Comparison of ENCODE assay signal across 13 cellular contexts in the genomic region with DNA sequence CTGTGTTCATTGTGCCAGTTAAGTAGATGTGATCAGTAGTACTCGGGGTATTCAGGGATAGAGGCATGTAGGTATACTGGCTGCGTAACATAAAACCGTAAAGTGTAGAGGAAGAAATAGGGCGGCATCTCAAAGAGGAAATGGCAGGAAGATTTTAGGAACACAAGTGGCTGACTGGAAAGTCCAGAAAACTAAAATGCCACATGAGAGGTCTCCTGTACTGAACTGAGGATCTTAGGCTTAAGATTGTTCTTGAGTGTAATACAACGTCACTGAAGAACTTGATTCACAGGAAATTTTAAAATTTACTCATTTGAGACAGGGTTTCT. TPM values are rescaled to one million over a fixed set of nuclear protein-coding genes. Genes with fewer than 3 reads are reported as not detected.
DNase-seq lines count a peak whose midpoint lies in the region; ATAC-seq, FAIRE-seq and TF ChIP-seq lines count a peak whose summit lies in the region.
"Had no signal": no experiment of that assay in that cellular context is flagged by ENCODE, and none has a peak within 500 bp of the region (broad histone marks: within the 10 kb centered on the region; RNA-seq: fewer than 3 reads in every experiment).

No MANE protein-coding gene starts in this region.

- no peak overlapping the region for H3K4me2 ChIP-seq in GM12878 (ENCODE audit: control insufficient read depth, insufficient read depth)

- no peaks in the 10 kb centered on the region for H3K27me3 ChIP-seq in CD4-positive, alpha-beta T cell (ENCODE audit: control insufficient read depth, insufficient read depth, low read length)
- H3K27me3 ChIP-seq in HUES48 (ENCODE audit: control insufficient read depth, insufficient read depth, low read length) (peaks cover 4% of the 10 kb centered on the region; the same call in 1 of the 2 replicates), GM12878 (replicated peaks in 1 of 2; ENCODE audit: control insufficient read depth in 2 of 2, insufficient read depth in 2 of 2, low read length in 1 of 2) (no peaks in the 10 kb centered on the region)
- H3K27me3 ChIP-seq: pancreas, vagina had no signal

- peaks cover 39% of the 10 kb centered on the region for H3K36me3 ChIP-seq in HUES48 (ENCODE audit: control insufficient read depth, insufficient read depth, low read length)
- peaks cover 13 to 47% of the 10 kb centered on the region in 2 experiments for H3K36me3 ChIP-seq in GM12878 (ENCODE audit: control insufficient read depth in 2 of 2, insufficient read depth in 2 of 2, low read length in 1 of 2)
- peaks cover 15% of the 10 kb centered on the region for H3K36me3 ChIP-seq in mucosa of descending colon (ENCODE audit: low read depth)

- no peak overlapping the region for H3K4me3 ChIP-seq in HUES48 (ENCODE audit: low read depth, low read length)
- H3K4me3 ChIP-seq in GM12878: no peak overlapping the region
- H3K4me3 ChIP-seq in mucosa of descending colon: no peak overlapping the region
- H3K4me3 ChIP-seq: pancreas, vagina had no signal

- H3K4me1 ChIP-seq in HUES48 (ENCODE audit: control insufficient read depth, insufficient read depth, low read length): peaks cover 16% of the 10 kb centered on the region; the same call in 1 of the 2 replicates
- peaks cover 8% of the 10 kb centered on the region for H3K4me1 ChIP-seq in GM12878 (ENCODE audit: control insufficient read depth, insufficient read depth, low read length)
- peaks cover 9% of the 10 kb centered on the region for H3K4me1 ChIP-seq in mucosa of descending colon (ENCODE audit: low read depth)

- H3K9me3 Mint-ChIP-seq in CD4-positive, alpha-beta T cell: no peaks in the 10 kb centered on the region
- H3K9me3 Mint-ChIP-seq in nephron: no peaks in the 10 kb centered on the region
- H3K9me3 Mint-ChIP-seq: activated naive CD4-positive, alpha-beta T cell treated with anti-CD3 and anti-CD28 coated beads, Interleukin-2, amount 10 ng/mL, durations not matched to agents 7 days and 5 days had no signal

- peak overlapping the region; percentile 12 for H3K4me3 Mint-ChIP-seq in CD4-positive, alpha-beta T cell
- peak overlapping the region; percentile 22 to 62 (median 45) for H3K4me3 Mint-ChIP-seq in nephron

- H3K9ac ChIP-seq in HUES48 (ENCODE audit: low read depth, low read length) (no peak overlapping the region), GM12878 (ENCODE audit: control insufficient read depth, insufficient read depth, low read length) (no peak overlapping the region)

- RAD21 ChIA-PET in GM12878 (lab: Charles Lee; ENCODE audit: unreplicated experiment): no interaction called here

- no peak for ATAC-seq in CD4-positive, alpha-beta T cell (ENCODE audit: poor library complexity)
- ATAC-seq in GM12878: no peak
- ATAC-seq in mucosa of descending colon: no peak
- ATAC-seq in HG03354 (IDR thresholded peaks at IDR 0.05; ENCODE audit: poor library complexity, severe bottlenecking, unreplicated experiment): no peak

- H3K27ac ChIP-seq in CD4-positive, alpha-beta T cell (ENCODE audit: low read depth, low read length): no peak overlapping the region
- H3K27ac ChIP-seq in HUES48 (ENCODE audit: low read depth, low read length) (peak overlapping the region; percentile 26), GM12878 (ENCODE audit: control insufficient read depth, insufficient read depth) (no peak overlapping the region)
- H3K27ac ChIP-seq: vagina had no signal

- in situ Hi-C loops in GM12878 (cut with MboI): no loop called here

- H3K27me3 Mint-ChIP-seq in CD4-positive, alpha-beta T cell: no peaks in the 10 kb centered on the region
- H3K27me3 Mint-ChIP-seq in nephron (ENCODE audit: low read depth): no peaks in the 10 kb centered on the region
- H3K27me3 Mint-ChIP-seq: activated naive CD4-positive, alpha-beta T cell treated with anti-CD3 and anti-CD28 coated beads, Interleukin-2, amount 10 ng/mL, durations not matched to agents 7 days and 5 days had no signal

- intact Hi-C loops in CD4-positive, alpha-beta T cell (cut with DNase I, micrococcal nuclease): loop anchor here (1.0 to 10.0 kb wide), 3 partner anchors 7 to 663 kb away; a partner anchor contains a TSS
- intact Hi-C loops in GM12878 (cut with micrococcal nuclease; ENCODE audit: unreplicated experiment): no loop called here
- intact Hi-C loops in mucosa of descending colon (cut with DNase I, micrococcal nuclease): no loop called here

- FAIRE-seq in GM12878 (lab: Jason Lieb, UNC) (no peak), H54 (lab: Jason Lieb, UNC) (no peak)
- FAIRE-seq: endothelial cell of umbilical vein, GM18507, pancreas had no signal

- TF ChIP-seq POLR2A in GM12878 (IDR thresholded peaks at IDR 0.05; ENCODE audit: low read depth, low read length) (no peak), H54 (IDR thresholded peaks at IDR 0.05; ENCODE audit: low read depth, low read length) (no peak), erythroblast (IDR thresholded peaks at IDR 0.05; ENCODE audit: low read length) (no peak)

- peaks cover 60% of the 10 kb centered on the region for H3K36me3 Mint-ChIP-seq in CD4-positive, alpha-beta T cell (ENCODE audit: low read depth)
- peaks cover 48% of the 10 kb centered on the region for H3K36me3 Mint-ChIP-seq in nephron (ENCODE audit: low read depth)

- no TSS peak for BruUV-seq in GM12878 (replicated peaks; lab: Mats Ljungman, UMichigan)

- TF ChIP-seq RAD21 in GM12878 (IDR thresholded peaks at IDR 0.05; ENCODE audit: insufficient read depth, low read depth, low read length): no peak

- CTCF ChIA-PET in CD4-positive, alpha-beta T cell (lab: Charles Lee): no interaction called here
- CTCF ChIA-PET in GM12878 (lab: Yijun Ruan, JAX): interaction anchor here (1.5 kb wide), 1 partner anchor 7 kb away, joined by 4 read pairs; a partner anchor contains a TSS

- peaks cover 4% of the 10 kb centered on the region for H4K20me1 ChIP-seq in GM12878 (ENCODE audit: control insufficient read depth, insufficient read depth)

- no peak overlapping the region for H2AFZ ChIP-seq in GM12878 (ENCODE audit: control insufficient read depth, low read depth, low read length)

- H3K27ac Mint-ChIP-seq in CD4-positive, alpha-beta T cell: peak overlapping the region; percentile 38
- H3K27ac Mint-ChIP-seq in nephron: peak overlapping the region in 2 of 3 experiments; percentile 14 to 66

- no peak for TF ChIP-seq EP300 in GM12878 (IDR thresholded peaks at IDR 0.05; ENCODE audit: borderline replicate concordance in 1 of 2, control insufficient read depth in 1 of 2, low read depth in 2 of 2, low read length in 2 of 2)

- POLR2A ChIA-PET in CD4-positive, alpha-beta T cell (lab: Charles Lee): interaction anchor here (0.6 to 5.1 kb wide), 2 partner anchors 8 to 80 kb away, joined by 3 to 41 read pairs; a partner anchor contains a TSS
- POLR2A ChIA-PET in GM12878 (lab: Charles Lee): no interaction called here

- H3K79me2 ChIP-seq in GM12878 (ENCODE audit: control insufficient read depth, insufficient read depth, low read length): peaks cover 14% of the 10 kb centered on the region

- no peak for DNase-seq in CD4-positive, alpha-beta T cell
- no peak for DNase-seq in GM12878 (ENCODE audit: low read depth, low spot score)
- DNase-seq in H54 (ENCODE audit: insufficient read length, low spot score): no peak
- no peak for DNase-seq in mucosa of descending colon
- DNase-seq in erythroblast (lab: John Stamatoyannopoulos, UW): no peak
- DNase-seq: activated naive CD4-positive, alpha-beta T cell treated with anti-CD3 and anti-CD28 coated beads, Interleukin-2, amount 10 ng/mL, durations not matched to agents 7 days and 5 days had no signal

- H3K9me3 ChIP-seq in CD4-positive, alpha-beta T cell (ENCODE audit: control insufficient read depth, low read length): no peaks in the 10 kb centered on the region
- no peaks in the 10 kb centered on the region for H3K9me3 ChIP-seq in HUES48 (ENCODE audit: control insufficient read depth, insufficient read depth, low read length)
- H3K9me3 ChIP-seq in GM12878 (replicated peaks; ENCODE audit: control insufficient read depth, insufficient read depth, low read length): no peaks in the 10 kb centered on the region
- H3K9me3 ChIP-seq in mucosa of descending colon: no peaks in the 10 kb centered on the region
- H3K9me3 ChIP-seq: pancreas, vagina had no signal

- 88% methylated on average over 5 of the region's 5 CpGs for WGBS in GM12878 (ENCODE audit: insufficient coverage, insufficient replicate concordance, low lambda C conversion rate, missing lambda C conversion rate)

- SMC1A ChIA-PET in GM12878 (lab: Charles Lee; ENCODE audit: uncharacterized antibody, unreplicated experiment): interaction anchor here (2.2 kb wide), 1 partner anchor 7 kb away, joined by 9 read pairs; a partner anchor contains a TSS

- TF ChIP-seq CTCF in CD4-positive, alpha-beta T cell (IDR thresholded peaks at IDR 0.05): no peak
- TF ChIP-seq CTCF in GM12878 (IDR thresholded peaks at IDR 0.05 in 2 of 3, conservative IDR thresholded peaks at IDR 0.05 in 1 of 3; ENCODE audit: control insufficient read depth in 2 of 3, extremely low read depth in 1 of 3, insufficient read depth in 1 of 3, low read depth in 3 of 3, low read length in 3 of 3) (no peak), nephron (IDR thresholded peaks at IDR 0.05; ENCODE audit: unreplicated experiment in 3 of 3) (no peak), mucosa of descending colon (IDR thresholded peaks at IDR 0.05) (no peak)

- peaks cover 71% of the 10 kb centered on the region for H3K4me1 Mint-ChIP-seq in CD4-positive, alpha-beta T cell (ENCODE audit: low read depth)
- peaks cover 50% of the 10 kb centered on the region for H3K4me1 Mint-ChIP-seq in nephron

RNA-seq across cellular contexts. Expression of a gene that starts 2.3 kb away (rescaled TPM):
- 1 to 10 TPM; 3.5 to 3.6 TPM for total RNA-seq in CD4-positive, alpha-beta T cell
- 3.9 and 6.8 TPM in 2 replicates for total RNA-seq in GM12878 (2013; cell fraction: nucleolus; rRNA removed)
- total RNA-seq in GM12878 (2014; rRNA removed) (0.54 and 0.68 TPM in 2 replicates), GM12878 (2014; rRNA removed; fragmentation: Illumina TruSeq; extraction: Trizol) (0.55 and 1.0 TPM in 2 replicates), GM12878 (2021) (0.95 and 1.1 TPM in 2 replicates), mucosa of descending colon (1 to 10 TPM; 3.8 to 8.1 (median 5.7) TPM)
- 1.1 TPM for polyA plus RNA-seq in GM12878 (2011; ENCODE audit: low read depth)
- polyA plus RNA-seq in GM12878 (2011; rRNA removed) (1.5 and 1.6 TPM in 2 replicates), GM12878 (2014; fragmentation: Illumina TruSeq; extraction: Trizol) (0.54 and 1.00 TPM in 2 replicates), GM12878 (2014; fragmentation: Nextera tagmentation; extraction: Ambion mirVana) (under 1 TPM; 0.02 to 0.18 TPM), GM12878 (2014; rRNA removed) (0.88 and 1.4 TPM in 2 replicates), GM12878 (2016; fragmentation: Nextera tagmentation; extraction: Ambion mirVana) (1 to 10 TPM in 1 of 2 experiments, under 1 TPM in 1; 0.73 to 1.7 TPM)
- polyA plus RNA-seq in GM12878 (2011; cell fraction: cytosol; rRNA removed): 0.69 and 0.72 TPM in 2 replicates
- 0.99 and 1.0 TPM in 2 replicates for polyA plus RNA-seq in GM12878 (2011; cell fraction: nucleus; rRNA removed)
- 0.65 and 0.77 TPM in 2 replicates for polyA plus RNA-seq in GM12878 (2012)
- polyA minus RNA-seq in GM12878 (2011; rRNA and poly(A)+ RNA removed): 1.4 and 2.3 TPM in 2 replicates
- 1.3 and 1.6 TPM in 2 replicates for polyA minus RNA-seq in GM12878 (2011; cell fraction: cytosol; rRNA and poly(A)+ RNA removed)
- 1.2 and 1.5 TPM in 2 replicates for polyA minus RNA-seq in GM12878 (2011; cell fraction: nucleus; rRNA and poly(A)+ RNA removed)

RNA-seq across cellular contexts. Expression of a gene that starts 7.7 kb away (rescaled TPM):
- 1,000 to 10,000 TPM; 2,199 to 2,238 TPM for total RNA-seq in CD4-positive, alpha-beta T cell
- 152 and 158 TPM in 2 replicates for total RNA-seq in GM12878 (2013; cell fraction: nucleolus; rRNA removed)
- 774 and 1,139 TPM in 2 replicates for total RNA-seq in GM12878 (2014; rRNA removed)
- total RNA-seq in GM12878 (2014; rRNA removed; fragmentation: Illumina TruSeq; extraction: Trizol): 2,045 and 2,048 TPM in 2 replicates
- 1,469 and 1,543 TPM in 2 replicates for total RNA-seq in GM12878 (2021)
- polyA plus RNA-seq in GM12878 (2011; ENCODE audit: low read depth): 7,666 TPM
- 1,355 and 2,033 TPM in 2 replicates for polyA plus RNA-seq in GM12878 (2011; rRNA removed)
- 588 and 600 TPM in 2 replicates for polyA plus RNA-seq in GM12878 (2011; cell fraction: cytosol; rRNA removed)
- polyA plus RNA-seq in GM12878 (2011; cell fraction: nucleus; rRNA removed): 326 and 453 TPM in 2 replicates
- 3,017 and 3,888 TPM in 2 replicates for polyA plus RNA-seq in GM12878 (2012)
- polyA plus RNA-seq in GM12878 (2014; fragmentation: Illumina TruSeq; extraction: Trizol): 2,605 and 3,098 TPM in 2 replicates
- polyA plus RNA-seq in GM12878 (2014; fragmentation: Nextera tagmentation; extraction: Ambion mirVana): 1,000 to 10,000 TPM; 2,763 to 3,144 TPM
- polyA plus RNA-seq in GM12878 (2014; rRNA removed): 1,819 and 2,206 TPM in 2 replicates
- polyA plus RNA-seq in GM12878 (2016; fragmentation: Nextera tagmentation; extraction: Ambion mirVana): 1,000 to 10,000 TPM; 1,637 to 1,641 TPM
- 184 and 244 TPM in 2 replicates for polyA minus RNA-seq in GM12878 (2011; rRNA and poly(A)+ RNA removed)
- 126 and 163 TPM in 2 replicates for polyA minus RNA-seq in GM12878 (2011; cell fraction: cytosol; rRNA and poly(A)+ RNA removed)
- polyA minus RNA-seq in GM12878 (2011; cell fraction: nucleus; rRNA and poly(A)+ RNA removed): 34.9 and 49.6 TPM in 2 replicates
- 100 to 1,000 TPM; 606 to 700 (median 621) TPM for total RNA-seq in mucosa of descending colon

Comparison
In these comparisons a context has a peak if more than half of its experiments do, and no peak if none do; other contexts are left out.
1. intact Hi-C loops: an anchor here in CD4-positive, alpha-beta T cell (1.0 to 10.0 kb wide); none called in GM12878 and mucosa of descending colon.